17 cellular contexts compared by ENCODE assay signal in the genomic region with DNA sequence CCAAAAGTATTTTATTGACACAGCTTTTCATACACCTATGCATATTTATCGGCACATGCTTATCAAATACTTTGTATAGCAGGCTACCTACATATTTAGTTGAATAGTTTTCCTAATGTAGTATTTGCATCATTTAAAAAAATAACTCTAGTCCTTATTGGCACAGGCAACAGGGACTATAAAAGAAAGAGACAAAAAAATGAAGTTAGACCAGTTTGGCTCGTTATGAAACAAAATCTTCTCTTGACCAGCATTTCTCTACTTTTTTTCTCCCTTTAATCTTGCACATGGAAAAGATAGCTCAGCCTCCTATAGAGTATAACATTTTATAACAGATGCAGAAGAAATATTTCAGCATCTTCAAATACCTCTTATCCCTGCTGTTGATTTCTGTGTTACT.
"Had no signal": no experiment of that assay in that cellular context is flagged by ENCODE, and none has a peak within 500 bp of the region (broad histone marks: within the 10 kb centered on the region; RNA-seq: fewer than 3 reads in every experiment).

No MANE protein-coding gene starts in this region.

- DNase-seq: activated CD4-positive, alpha-beta T cell treated with anti-CD3 and anti-CD28 coated beads, Interleukin-2, amount 50 U/mL, for 4 hours; activated CD4-positive, CD25-positive, alpha-beta regulatory T cell treated with anti-CD3 and anti-CD28 coated beads, Interleukin-2, amount 50 U/mL, for 72 hours; activated CD8-positive, alpha-beta memory T cell treated with anti-CD3 and anti-CD28 coated beads, Interleukin-2, amount 10 ng/mL, durations not matched to agents 7 days and 5 days; activated effector memory CD4-positive, alpha-beta T cell treated with Interleukin-2 at 50 U/mL for 16 hours; activated T-cell treated with anti-CD3 and anti-CD28 coated beads, Interleukin-2, amount 50 U/mL, for 24 hours; amniotic stem cell; brain microvascular endothelial cell; cerebellar nuclear complex; dermis blood vessel endothelial cell; head of caudate nucleus; mesendoderm; pancreas had no signal

- H3K4me3 ChIP-seq: pancreas, smooth muscle cell, tibial nerve had no signal

- H3K4me2 ChIP-seq: smooth muscle cell had no signal

- H3K27me3 ChIP-seq: brain microvascular endothelial cell, pancreas, tibial nerve had no signal

- H3K36me3 ChIP-seq: brain microvascular endothelial cell, pancreas, tibial nerve had no signal

- FAIRE-seq: pancreas had no signal

- ATAC-seq: activated CD8-positive, alpha-beta memory T cell treated with anti-CD3 and anti-CD28 coated beads, Interleukin-2, amount 10 ng/mL, durations not matched to agents 7 days and 5 days; activated naive CD4-positive, alpha-beta T cell treated with anti-CD3 and anti-CD28 coated beads, Interleukin-2, amount 50 U/mL, for 72 hours; esophagus mucosa; pancreas; stimulated activated effector memory CD8-positive, alpha-beta T cell treated with anti-CD3 and anti-CD28 coated beads, Interleukin-12 subunit alpha, Interleukin-12 subunit beta, amount 100 ng/mL, for 72 hours had no signal

- H3K9me3 ChIP-seq: pancreas had no signal

- H3K4me1 ChIP-seq: pancreas, tibial nerve had no signal

- H3K27ac ChIP-seq: brain microvascular endothelial cell, pancreas, tibial nerve had no signal
